26 cellular contexts compared by ENCODE assay signal in genomic region chr10:95425592-95426465, GRCh38.
DNase-seq lines count a peak whose midpoint lies in the region; ATAC-seq and TF ChIP-seq lines count a peak whose summit lies in the region.
"Had no signal": no experiment of that assay in that cellular context is flagged by ENCODE, and none has a peak within 500 bp of the region (broad histone marks: within the 10 kb centered on the region; RNA-seq: fewer than 3 reads in every experiment).

No MANE protein-coding gene starts in this region.

- 65 to 72% methylated on average over 2 of the region's 2 CpGs for WGBS in upper lobe of left lung, 2 donors

- H3K9ac ChIP-seq in muscle layer of colon (ENCODE audit: low read length), result no peak overlapping the region

- TF ChIP-seq EP300 in upper lobe of left lung (IDR thresholded peaks at IDR 0.05), result no peak

- H3K27me3 ChIP-seq in right atrium auricular region, result no peaks in the 10 kb centered on the region
- no peaks in the 10 kb centered on the region for H3K27me3 ChIP-seq in muscle layer of colon (ENCODE audit: control insufficient read depth in 1 of 2, insufficient read depth in 2 of 2, low read length in 2 of 2)
- no peaks in the 10 kb centered on the region for H3K27me3 ChIP-seq in uterus
- H3K27me3 ChIP-seq in upper lobe of left lung, result no peaks in the 10 kb centered on the region
- H3K27me3 ChIP-seq: body of pancreas, vagina had no signal

- H3K9me3 ChIP-seq in right atrium auricular region (no peaks in the 10 kb centered on the region), muscle layer of colon (ENCODE audit: low read length) (no peaks in the 10 kb centered on the region), uterus (no peaks in the 10 kb centered on the region), upper lobe of left lung (no peaks in the 10 kb centered on the region)
- H3K9me3 ChIP-seq: A549, body of pancreas, vagina had no signal

- H3K4me1 ChIP-seq in right atrium auricular region, result peaks cover 0 to 69% of the 10 kb centered on the region in 2 donors
- peaks cover 67% of the 10 kb centered on the region for H3K4me1 ChIP-seq in muscle layer of colon (ENCODE audit: insufficient read depth, low read length)
- H3K4me1 ChIP-seq in uterus, result peaks cover 6 to 11% of the 10 kb centered on the region in 2 donors
- peaks cover 10 to 34% (median 16%) of the 10 kb centered on the region in 4 donors for H3K4me1 ChIP-seq in upper lobe of left lung
- H3K4me1 ChIP-seq: A549 had no signal

- peak overlapping the region; percentile 56 to 96 for H3K27ac ChIP-seq in right atrium auricular region
- peak overlapping the region; percentile 58 for H3K27ac ChIP-seq in caudate nucleus (ENCODE audit: low read depth, low read length)
- H3K27ac ChIP-seq in muscle layer of colon (ENCODE audit: low read depth, low read length), result peak overlapping the region; percentile 22
- H3K27ac ChIP-seq in uterus, result peak overlapping the region; percentile 41 to 93
- H3K27ac ChIP-seq in upper lobe of left lung, result no peak overlapping the region
- H3K27ac ChIP-seq: A549, body of pancreas, vagina had no signal

- DNase-seq in right atrium auricular region (ENCODE audit: low spot score), result no peak
- DNase-seq in cardiac septum (ENCODE audit: low spot score), result no peak
- no peak for DNase-seq in caudate nucleus (lab: John Stamatoyannopoulos, UW)
- DNase-seq in uterus, result no peak
- no peak for DNase-seq in upper lobe of left lung
- no peak for DNase-seq in COR-L47 (lab: John Stamatoyannopoulos, UW)
- no peak for DNase-seq in activated CD4-positive, CD25-positive, alpha-beta regulatory T cell (lab: John Stamatoyannopoulos, UW)
- DNase-seq: activated CD4-positive, alpha-beta memory T cell treated with anti-CD3 and anti-CD28 coated beads for 36 hours; activated CD4-positive, alpha-beta T cell treated with anti-CD3 and anti-CD28 coated beads for 1 hour; activated naive CD4-positive, alpha-beta T cell treated with anti-CD3 and anti-CD28 coated beads for 36 hours; AML-193; body of pancreas; CD4-positive, alpha-beta T cell; islet precursor cell; midbrain; naive thymus-derived CD4-positive, alpha-beta T cell; NCI-H1092 treated with DMSO at 0.1 percent for 48 hours; NCI-H187 treated with DMSO at 0.1 percent for 48 hours; NCI-H2171; NCI-H82; RPMI8226; small intestine; stimulated activated naive B cell treated with anti-CD40 and anti-IgM and Interleukin-4, amounts not matched to agents 10 μg/mL and 1 μg/mL and 100 μg/mL, for 72 hours had no signal

- TF ChIP-seq POLR2A in uterus (IDR thresholded peaks at IDR 0.05) (no peak), upper lobe of left lung (IDR thresholded peaks at IDR 0.05) (no peak)

- H3K4me3 ChIP-seq in right atrium auricular region (no peak overlapping the region), muscle layer of colon (ENCODE audit: low read depth in 1 of 2, low read length in 2 of 2) (no peak overlapping the region), uterus (no peak overlapping the region), upper lobe of left lung (no peak overlapping the region)
- H3K4me3 ChIP-seq: A549, body of pancreas, vagina had no signal

- ATAC-seq in upper lobe of left lung (ENCODE audit: low FRiP score in 2 of 2), result no peak
- ATAC-seq: A549; body of pancreas; naive thymus-derived CD4-positive, alpha-beta T cell; stimulated activated naive B cell treated with anti-CD40 and anti-IgM and Interleukin-4, amounts not matched to agents 10 μg/mL and 1 μg/mL and 100 μg/mL, for 72 hours had no signal

- TF ChIP-seq CTCF in right atrium auricular region (IDR thresholded peaks at IDR 0.05), result no peak
- TF ChIP-seq CTCF in uterus (IDR thresholded peaks at IDR 0.05), result no peak
- TF ChIP-seq CTCF in upper lobe of left lung (IDR thresholded peaks at IDR 0.05), result no peak

- H3K36me3 ChIP-seq in right atrium auricular region (peaks cover 69% of the 10 kb centered on the region), muscle layer of colon (ENCODE audit: insufficient read depth, low read length) (peaks cover 71% of the 10 kb centered on the region), uterus (no peaks in the 10 kb centered on the region), upper lobe of left lung (peaks cover 0 to 37% (median 2%) of the 10 kb centered on the region in 4 donors)
- H3K36me3 ChIP-seq: vagina had no signal

- intact Hi-C loops in cardiac septum (cut with DNase I) (no loop called here), uterus (cut with DNase I; ENCODE audit: low total_unique reads) (no loop called here)

Comparison
In these comparisons a context has a peak if more than half of its experiments do, and no peak if none do; other contexts are left out.
1. H3K27ac ChIP-seq: peak in right atrium auricular region (2 of 2), caudate nucleus (single experiment), muscle layer of colon (single experiment) and uterus (2 of 2); none in upper lobe of left lung (0 of 4).